In the genomic region with DNA sequence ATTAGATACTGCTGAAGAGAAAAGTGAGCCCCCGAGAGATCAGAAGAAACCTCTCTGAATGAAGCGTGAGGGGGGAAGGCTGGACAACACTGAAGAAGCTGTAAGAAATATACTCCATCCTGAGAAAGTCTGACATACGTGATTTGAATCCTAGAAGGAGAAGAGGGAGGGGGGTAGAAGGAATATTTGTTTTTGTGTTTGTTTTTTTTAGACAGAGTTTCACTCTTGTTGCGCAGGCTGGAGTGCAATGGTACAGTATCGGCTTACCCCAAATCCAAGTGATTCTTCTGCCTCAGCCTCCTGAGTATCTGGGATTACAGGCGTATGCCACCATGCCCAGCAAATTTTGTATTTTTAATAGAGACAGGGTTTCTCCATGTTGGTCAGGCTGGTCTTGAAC, we compare ENCODE assay signal across 20 cellular contexts.
"Had no signal": no experiment of that assay in that cellular context is flagged by ENCODE, and none has a peak within 500 bp of the region (broad histone marks: within the 10 kb centered on the region; RNA-seq: fewer than 3 reads in every experiment).

No MANE protein-coding gene starts in this region.

- H3K36me3 Mint-ChIP-seq: neural progenitor cell had no signal

- H3K27me3 ChIP-seq: adrenal gland, ascending aorta, esophagus muscularis mucosa, gastrocnemius medialis, neural progenitor cell, testis, uterus had no signal

- H3K9ac ChIP-seq: neural progenitor cell had no signal

- DNase-seq: activated B cell treated with CpG ODN at 0.5 μM for 24 hours; activated CD4-positive, alpha-beta T cell treated with anti-CD3 and anti-CD28 coated beads for 36 hours; activated CD4-positive, alpha-beta T cell treated with anti-CD3 and anti-CD28 coated beads, Interleukin-2, amount 50 U/mL, for 4 hours; activated gamma-delta T cell; central memory CD4-positive, alpha-beta T cell; effector memory CD4-positive, alpha-beta T cell; hippocampal formation; mucosa of descending colon; stimulated activated CD4-positive, alpha-beta T cell treated with anti-CD3 and anti-CD28 coated beads, Interleukin-4, amount 100 ng/mL, for 1 hour; stimulated activated naive CD4-positive, alpha-beta T cell; T1000; testis; uterus had no signal

- ATAC-seq: activated CD4-positive, alpha-beta T cell treated with anti-CD3 and anti-CD28 coated beads for 36 hours; mucosa of descending colon had no signal

- H3K27ac ChIP-seq: ascending aorta, esophagus muscularis mucosa, neural progenitor cell, testis, uterus had no signal

- H3K4me3 Mint-ChIP-seq: activated B cell treated with CpG ODN at 0.5 μM for 24 hours; activated CD4-positive, alpha-beta T cell treated with anti-CD3 and anti-CD28 coated beads for 36 hours; activated naive CD4-positive, alpha-beta T cell treated with anti-CD3 and anti-CD28 coated beads, Interleukin-2, amount 50 U/mL, for 24 hours; neural progenitor cell had no signal

- H3K4me1 ChIP-seq: uterus had no signal

- H3K9me3 Mint-ChIP-seq: activated B cell treated with CpG ODN at 0.5 μM for 24 hours; activated naive CD4-positive, alpha-beta T cell treated with anti-CD3 and anti-CD28 coated beads, Interleukin-2, amount 50 U/mL, for 24 hours; neural progenitor cell had no signal

- H3K27me3 Mint-ChIP-seq: activated B cell treated with CpG ODN at 0.5 μM for 24 hours; activated CD4-positive, alpha-beta T cell treated with anti-CD3 and anti-CD28 coated beads for 36 hours; activated naive CD4-positive, alpha-beta T cell treated with anti-CD3 and anti-CD28 coated beads, Interleukin-2, amount 50 U/mL, for 24 hours had no signal

- H3K9me3 ChIP-seq: adrenal gland, ascending aorta, esophagus muscularis mucosa, gastrocnemius medialis, mucosa of descending colon, prostate gland, testis, uterus had no signal

- H3K36me3 ChIP-seq: adrenal gland, ascending aorta, esophagus muscularis mucosa, gastrocnemius medialis, neural progenitor cell, prostate gland, uterus had no signal

- H2AFZ ChIP-seq: neural progenitor cell had no signal

- H3K4me3 ChIP-seq: adrenal gland, ascending aorta, esophagus muscularis mucosa, gastrocnemius medialis, mucosa of descending colon, neural progenitor cell, prostate gland, testis, uterus had no signal

- H3K27ac Mint-ChIP-seq: activated B cell treated with CpG ODN at 0.5 μM for 24 hours; activated CD4-positive, alpha-beta T cell treated with anti-CD3 and anti-CD28 coated beads for 36 hours; activated naive CD4-positive, alpha-beta T cell treated with anti-CD3 and anti-CD28 coated beads, Interleukin-2, amount 50 U/mL, for 24 hours; neural progenitor cell had no signal
